Comparison of ENCODE assay signal across 23 cellular contexts in the genomic region with DNA sequence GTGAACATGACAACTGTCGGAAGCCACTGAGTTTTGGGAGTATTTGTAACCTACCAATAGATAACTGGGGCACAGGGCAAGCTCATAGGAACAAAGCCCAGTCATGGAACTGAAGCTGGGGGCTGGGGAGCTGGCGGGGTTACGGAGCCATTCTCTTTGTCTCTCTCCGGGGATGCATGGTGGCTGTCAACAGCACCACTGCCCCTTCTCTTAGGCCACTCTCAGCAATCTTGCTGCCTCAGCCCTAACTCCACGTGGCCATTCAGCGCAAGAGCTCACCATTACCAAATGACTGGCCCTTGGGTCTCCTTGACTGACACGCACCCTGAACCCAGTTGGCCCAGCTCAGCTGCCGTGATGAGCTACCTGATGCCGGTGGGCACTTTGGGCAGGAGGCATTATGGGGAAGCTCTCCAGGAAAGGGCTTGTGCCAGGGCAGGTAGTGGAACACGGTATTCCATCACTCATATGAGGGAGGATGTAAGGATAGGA.
"Had no signal": no experiment of that assay in that cellular context is flagged by ENCODE, and none has a peak within 500 bp of the region (broad histone marks: within the 10 kb centered on the region; RNA-seq: fewer than 3 reads in every experiment).

No MANE protein-coding gene starts in this region.

- H3K4me1 Mint-ChIP-seq: activated naive CD4-positive, alpha-beta T cell treated with anti-CD3 and anti-CD28 coated beads, Interleukin-2, amount 50 U/mL, for 24 hours had no signal

- H3K27me3 ChIP-seq: thyroid gland, upper lobe of left lung had no signal

- H3K36me3 ChIP-seq: thyroid gland, upper lobe of left lung, WERI-Rb-1 had no signal

- H3K27ac ChIP-seq: parathyroid adenoma, thyroid gland, upper lobe of left lung, WERI-Rb-1 had no signal

- H3K9ac ChIP-seq: parathyroid adenoma had no signal

- DNase-seq: activated CD4-positive, alpha-beta memory T cell treated with anti-CD3 and anti-CD28 coated beads for 36 hours; activated CD4-positive, alpha-beta T cell treated with anti-CD3 and anti-CD28 coated beads, Interleukin-2, amount 10 ng/mL, durations not matched to agents 24 days and 14 days; activated CD4-positive, CD25-positive, alpha-beta regulatory T cell treated with anti-CD3 and anti-CD28 coated beads, Interleukin-2, amount 50 U/mL, for 72 hours; activated CD8-positive, alpha-beta memory T cell treated with anti-CD3 and anti-CD28 coated beads, Interleukin-2, amount 50 U/mL, for 4 hours; activated T-cell treated with anti-CD3 and anti-CD28 coated beads, Interleukin-2, amount 50 U/mL, for 24 hours; anterior cingulate cortex; dermis blood vessel endothelial cell; effector CD4-positive, alpha-beta T cell; left ventricle myocardium superior; naive B cell; occipital lobe; right cardiac atrium; stimulated activated CD4-positive, alpha-beta T cell treated with anti-CD3 and anti-CD28 coated beads, Interleukin-12 subunit alpha, Interleukin-12 subunit beta, amount 100 ng/mL, for 4 hours; stimulated activated CD4-positive, alpha-beta T cell treated with anti-CD3 and anti-CD28 coated beads, Interleukin-4, amount 100 ng/mL, for 1 hour; SW 1271; thyroid gland; upper lobe of left lung; WERI-Rb-1 had no signal

- H3K4me3 ChIP-seq: thyroid gland, upper lobe of left lung had no signal

- H3K9me3 Mint-ChIP-seq: activated CD4-positive, alpha-beta memory T cell treated with anti-CD3 and anti-CD28 coated beads for 36 hours; activated CD4-positive, alpha-beta T cell treated with anti-CD3 and anti-CD28 coated beads, Interleukin-2, amount 10 ng/mL, durations not matched to agents 24 days and 14 days; activated naive CD4-positive, alpha-beta T cell treated with anti-CD3 and anti-CD28 coated beads, Interleukin-2, amount 50 U/mL, for 24 hours; activated T-cell treated with anti-CD3 and anti-CD28 coated beads, Interleukin-2, amount 50 U/mL, for 24 hours; mesothelial cell of epicardium; naive B cell; stimulated activated naive CD8-positive, alpha-beta T cell treated with anti-CD3 and anti-CD28 coated beads, Interleukin-15, Interleukin-2, amounts not matched to agents 100 ng/mL and 50 ng/mL, for 24 hours; T-helper 1 cell treated with Interleukin-12 subunit alpha and Interleukin-12 subunit beta and Interleukin-4 antibody, amounts not matched to agents 30 μg/mL and 1 μg/mL, for 36 hours had no signal

- H3K4me3 Mint-ChIP-seq: activated CD4-positive, alpha-beta memory T cell treated with anti-CD3 and anti-CD28 coated beads for 36 hours; activated CD4-positive, alpha-beta T cell treated with anti-CD3 and anti-CD28 coated beads, Interleukin-2, amount 10 ng/mL, durations not matched to agents 24 days and 14 days; activated naive CD4-positive, alpha-beta T cell treated with anti-CD3 and anti-CD28 coated beads, Interleukin-2, amount 50 U/mL, for 24 hours; activated T-cell treated with anti-CD3 and anti-CD28 coated beads, Interleukin-2, amount 50 U/mL, for 24 hours; mesothelial cell of epicardium; stimulated activated naive CD8-positive, alpha-beta T cell treated with anti-CD3 and anti-CD28 coated beads, Interleukin-15, Interleukin-2, amounts not matched to agents 100 ng/mL and 50 ng/mL, for 24 hours; T-helper 1 cell treated with Interleukin-12 subunit alpha and Interleukin-12 subunit beta and Interleukin-4 antibody, amounts not matched to agents 30 μg/mL and 1 μg/mL, for 36 hours had no signal

- H3K4me1 ChIP-seq: thyroid gland, upper lobe of left lung had no signal

- H3K27me3 Mint-ChIP-seq: activated naive CD4-positive, alpha-beta T cell treated with anti-CD3 and anti-CD28 coated beads, Interleukin-2, amount 50 U/mL, for 24 hours had no signal

- ATAC-seq: left ventricle myocardium superior, right cardiac atrium had no signal

- H3K9me3 ChIP-seq: thyroid gland, upper lobe of left lung had no signal

- H3K36me3 Mint-ChIP-seq: activated CD4-positive, alpha-beta memory T cell treated with anti-CD3 and anti-CD28 coated beads for 36 hours; activated naive CD4-positive, alpha-beta T cell treated with anti-CD3 and anti-CD28 coated beads, Interleukin-2, amount 50 U/mL, for 24 hours; mesothelial cell of epicardium; naive B cell had no signal

- H3K79me2 ChIP-seq: parathyroid adenoma had no signal

- H3K27ac Mint-ChIP-seq: activated CD4-positive, alpha-beta memory T cell treated with anti-CD3 and anti-CD28 coated beads for 36 hours; activated CD4-positive, alpha-beta T cell treated with anti-CD3 and anti-CD28 coated beads, Interleukin-2, amount 10 ng/mL, durations not matched to agents 24 days and 14 days; activated T-cell treated with anti-CD3 and anti-CD28 coated beads, Interleukin-2, amount 50 U/mL, for 24 hours; stimulated activated naive CD8-positive, alpha-beta T cell treated with anti-CD3 and anti-CD28 coated beads, Interleukin-15, Interleukin-2, amounts not matched to agents 100 ng/mL and 50 ng/mL, for 24 hours; T-helper 1 cell treated with Interleukin-12 subunit alpha and Interleukin-12 subunit beta and Interleukin-4 antibody, amounts not matched to agents 30 μg/mL and 1 μg/mL, for 36 hours had no signal

- H2AFZ ChIP-seq: parathyroid adenoma had no signal
